ENCODE assay signal across 12 cellular contexts in the genomic region with DNA sequence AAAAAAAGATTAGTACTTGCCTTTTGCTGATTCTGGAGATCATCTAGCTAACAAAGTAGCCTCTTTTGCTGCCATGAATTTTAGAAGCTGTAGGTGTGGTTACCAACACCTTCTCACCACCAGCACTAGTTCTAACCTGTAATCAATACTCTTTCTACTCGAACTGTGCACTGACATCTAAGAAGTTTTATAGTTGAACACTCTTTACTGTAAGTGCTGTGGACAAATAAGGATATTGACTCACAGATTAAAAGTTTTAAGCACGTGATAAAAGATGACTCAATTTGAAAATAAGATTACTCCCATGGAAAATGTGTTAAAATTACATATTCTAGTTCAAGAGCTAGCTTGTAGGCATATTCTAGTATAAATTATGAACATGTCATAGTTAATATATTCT.
A peak's percentile ranks its signal among the peaks of the same experiment; 100 is the strongest.
DNase-seq lines count a peak whose midpoint lies in the region; ATAC-seq lines count a peak whose summit lies in the region.
"Had no signal": no experiment of that assay in that cellular context is flagged by ENCODE, and none has a peak within 500 bp of the region (broad histone marks: within the 10 kb centered on the region; RNA-seq: fewer than 3 reads in every experiment).

No MANE protein-coding gene starts in this region.

- ATAC-seq in HG03159 (IDR thresholded peaks at IDR 0.05; ENCODE audit: unreplicated experiment) (no peak), HG02870 (IDR thresholded peaks at IDR 0.05; ENCODE audit: unreplicated experiment) (no peak), HG03432 (IDR thresholded peaks at IDR 0.05; ENCODE audit: unreplicated experiment) (no peak)
- ATAC-seq: heart left ventricle had no signal

- DNase-seq in AG08395 (ENCODE audit: low spot score) (peak; percentile 41), GM03348 (ENCODE audit: low spot score) (peak; percentile 48), astrocyte of the hippocampus (ENCODE audit: low read depth, low spot score) (peak; percentile 14), iris pigment epithelial cell (ENCODE audit: low read depth) (peak; percentile 38)
- DNase-seq: activated effector memory CD4-positive, alpha-beta T cell treated with anti-CD3 and anti-CD28 coated beads, Interleukin-2, amount 50 U/mL, for 16 hours; C1 segment of cervical spinal cord; heart left ventricle; MG63; NCI-H748 treated with DMSO at 0.1 percent for 48 hours had no signal
